ENCODE assay signal across 18 cellular contexts in the genomic region with DNA sequence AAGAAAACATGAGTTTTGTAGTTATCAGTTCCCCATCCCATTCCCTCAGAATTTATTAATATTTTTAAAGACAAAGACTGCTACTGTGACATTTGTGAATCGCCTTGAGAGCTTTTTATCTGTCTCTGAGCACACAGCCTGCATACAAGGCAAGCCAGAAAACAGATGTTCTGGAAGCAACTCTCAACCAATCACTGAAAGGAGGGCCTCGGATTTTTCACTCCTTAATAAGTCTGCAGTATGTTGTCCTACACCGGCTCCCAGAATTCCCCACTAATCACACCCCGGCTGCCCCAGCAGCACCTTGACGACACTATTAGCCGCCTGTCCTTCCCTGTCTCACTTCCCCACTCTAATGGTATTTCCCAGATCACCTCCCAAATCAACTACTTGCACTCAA.
"Had no signal": no experiment of that assay in that cellular context is flagged by ENCODE, and none has a peak within 500 bp of the region (broad histone marks: within the 10 kb centered on the region; RNA-seq: fewer than 3 reads in every experiment).

No MANE protein-coding gene starts in this region.

- ATAC-seq: T-cell had no signal

- DNase-seq: KBM-7, MV-4-11, NCI-H1048, NCI-H1105, NCI-H1417, NCI-H1436 treated with DMSO at 0.1 percent for 48 hours, NCI-H1694 treated with DMSO at 0.1 percent for 48 hours, NCI-H1930, NCI-H2081, NCI-H2107, NCI-H2227 treated with DMSO at 0.1 percent for 48 hours, NCI-H69, RPMI8226, SHP77, SK-N-SH, SW 1271, T-cell had no signal

- FAIRE-seq: RCC 7860 had no signal
